ENCODE assay signal across 24 cellular contexts in genomic region chr1:5287178-5288155, GRCh38.
"Had no signal": no experiment of that assay in that cellular context is flagged by ENCODE, and none has a peak within 500 bp of the region (broad histone marks: within the 10 kb centered on the region; RNA-seq: fewer than 3 reads in every experiment).

No MANE protein-coding gene starts in this region.

- DNase-seq: activated B cell treated with CpG ODN at 0.5 μM for 24 hours; activated CD4-positive, alpha-beta T cell treated with anti-CD3 and anti-CD28 coated beads, Interleukin-2, amount 50 U/mL, for 1 hour; activated CD8-positive, alpha-beta memory T cell treated with anti-CD3 and anti-CD28 coated beads, Interleukin-2, amount 50 U/mL, for 4 hours; activated CD8-positive, alpha-beta T cell treated with anti-CD3 and anti-CD28 coated beads for 36 hours; activated gamma-delta T cell treated with Interleukin-2 at 50 U/mL for 16 hours; activated naive CD4-positive, alpha-beta T cell treated with anti-CD3 and anti-CD28 coated beads, Interleukin-2, amount 10 ng/mL, durations not matched to agents 7 days and 5 days; activated naive CD8-positive, alpha-beta T cell treated with anti-CD3 and anti-CD28 coated beads for 36 hours; activated T-cell treated with anti-CD3 and anti-CD28 coated beads, Interleukin-2, amount 50 U/mL, for 72 hours; IMR-90; KG1; NCI-H1105; NCI-H1436; NCI-H1694 treated with DMSO at 0.1 percent for 48 hours; NCI-H2081; NCI-H510A treated with DMSO at 0.1 percent for 48 hours; NCI-H69; NK-92 treated with Interleukin-12 subunit alpha and Interleukin-12 subunit beta, amount 100 ng/mL, for 24 hours; OCI-M1; RPMI8226; SHP77; T-helper 17 cell; T-helper 9 cell had no signal

- ATAC-seq: activated CD8-positive, alpha-beta T cell treated with anti-CD3 and anti-CD28 coated beads for 36 hours; activated T-cell treated with anti-CD3 and anti-CD28 coated beads, Interleukin-2, amount 50 U/mL, for 72 hours; Panc1; T-helper 17 cell had no signal

- H3K27me3 ChIP-seq: SJSA1 had no signal

- H3K4me1 ChIP-seq: SJSA1 had no signal

- H3K36me3 ChIP-seq: SJSA1 had no signal

- H3K27ac ChIP-seq: SJSA1 had no signal

- H3K4me3 ChIP-seq: SJSA1 had no signal
